In the genomic region with DNA sequence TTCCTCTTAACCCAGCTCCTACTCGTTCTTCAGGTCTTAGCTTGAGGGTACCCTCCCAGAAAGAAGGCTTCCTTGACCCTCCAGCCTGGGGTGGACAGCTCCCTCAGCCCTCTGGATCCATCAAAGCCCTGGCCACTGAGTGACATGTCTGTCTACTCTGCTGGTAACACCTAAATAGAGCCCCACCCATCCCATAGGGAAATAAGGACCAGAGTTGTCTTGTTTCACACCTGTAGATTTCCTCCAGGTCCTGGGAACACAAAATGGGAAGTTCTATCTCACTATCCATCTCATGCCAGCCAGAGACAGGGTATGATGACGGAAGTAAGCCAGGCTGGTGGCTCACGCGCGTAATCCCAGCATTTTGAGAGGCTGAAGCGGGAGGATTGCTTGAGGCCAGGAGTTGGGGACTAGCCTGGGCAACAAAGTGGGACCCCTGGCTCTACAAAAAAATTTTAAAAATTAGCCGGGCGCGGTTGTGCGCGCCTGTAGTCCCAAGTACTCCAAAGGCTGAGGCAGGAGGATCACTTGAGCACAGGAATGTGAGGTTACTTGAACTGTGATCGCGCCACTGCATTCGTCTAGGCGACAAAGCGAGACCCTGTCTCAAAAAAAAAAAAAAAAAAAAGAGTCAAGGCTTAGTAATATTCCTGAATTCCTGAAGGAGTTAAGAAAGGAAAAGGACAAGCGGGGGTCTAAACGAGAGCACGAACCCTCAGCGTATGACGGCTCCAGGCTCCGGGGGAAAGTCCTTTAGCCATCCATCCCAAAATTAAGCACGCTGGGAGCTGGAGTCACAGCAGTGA, we compare ENCODE assay signal across 8 cellular contexts. TPM values are rescaled to one million over a fixed set of nuclear protein-coding genes. Genes with fewer than 3 reads are reported as not detected.
DNase-seq lines count a peak whose midpoint lies in the region; ATAC-seq and TF ChIP-seq lines count a peak whose summit lies in the region.

No MANE protein-coding gene starts in this region.

- CTCF ChIA-PET in activated CD4-positive, alpha-beta T cell treated with anti-CD3 and anti-CD28 coated beads for 36 hours (lab: Charles Lee) = interaction anchor here (0.6 to 3.4 kb wide), 25 partner anchors 8 to 559 kb away, joined by 3 to 36 read pairs (median 4); a partner anchor contains a TSS
- CTCF ChIA-PET in WTC11 (lab: Charles Lee) = interaction anchor here (0.5 to 2.8 kb wide), 31 partner anchors 8 to 182 kb away, joined by 3 to 26 read pairs (median 5); a partner anchor contains a TSS

- POLR2A ChIA-PET in activated CD4-positive, alpha-beta T cell treated with anti-CD3 and anti-CD28 coated beads for 36 hours (lab: Charles Lee) = interaction anchor here (0.6 to 2.8 kb wide), 7 partner anchors 19 to 289 kb away, joined by 3 to 22 read pairs (median 3); a partner anchor contains a TSS
- POLR2A ChIA-PET in WTC11 (lab: Charles Lee) = interaction anchor here (0.5 to 1.5 kb wide), 4 partner anchors 12 to 97 kb away, joined by 4 to 8 read pairs (median 4); a partner anchor contains a TSS

- H3K4me1 Mint-ChIP-seq in activated CD4-positive, alpha-beta T cell treated with anti-CD3 and anti-CD28 coated beads for 36 hours = peaks cover 70% of the 10 kb centered on the region
- H3K4me1 Mint-ChIP-seq in WTC11 = peaks cover 21% of the 10 kb centered on the region

- peak overlapping the region; percentile 87 for H3K4me3 ChIP-seq in fibroblast of villous mesenchyme (ENCODE audit: low read depth, low read length)

- H3K36me3 Mint-ChIP-seq in activated CD4-positive, alpha-beta T cell treated with anti-CD3 and anti-CD28 coated beads for 36 hours (ENCODE audit: low read depth) = peaks cover 34% of the 10 kb centered on the region
- peaks cover 36% of the 10 kb centered on the region for H3K36me3 Mint-ChIP-seq in WTC11

- no peaks in the 10 kb centered on the region for H3K27me3 Mint-ChIP-seq in activated CD4-positive, alpha-beta T cell treated with anti-CD3 and anti-CD28 coated beads for 36 hours
- no peaks in the 10 kb centered on the region for H3K27me3 Mint-ChIP-seq in WTC11 (ENCODE audit: low read depth)

- intact Hi-C loops in activated CD4-positive, alpha-beta T cell treated with anti-CD3 and anti-CD28 coated beads for 36 hours (cut with DNase I, micrococcal nuclease) = loop anchor here (1.0 to 5.0 kb wide), 12 partner anchors 15 to 592 kb away; a partner anchor contains a TSS

- H3K27ac Mint-ChIP-seq in activated CD4-positive, alpha-beta T cell treated with anti-CD3 and anti-CD28 coated beads for 36 hours = peak overlapping the region; percentile 97
- H3K27ac Mint-ChIP-seq in WTC11 = peak overlapping the region; percentile 98

- peak; percentile 41 for DNase-seq in activated CD4-positive, alpha-beta T cell treated with anti-CD3 and anti-CD28 coated beads for 36 hours
- DNase-seq in activated CD4-positive, alpha-beta T cell treated with anti-CD3 and anti-CD28 coated beads for 1 hour = no peak
- no peak for DNase-seq in WTC11 (ENCODE audit: low spot score)
- peak; percentile 37 for DNase-seq in fibroblast of villous mesenchyme (ENCODE audit: low read depth)
- DNase-seq in pons (ENCODE audit: low spot score) = peak; percentile 47
- DNase-seq in GM20000 (ENCODE audit: low spot score) = no peak
- DNase-seq in epidermal melanocyte (ENCODE audit: insufficient read length, low spot score) = no peak

- H3K4me3 Mint-ChIP-seq in activated CD4-positive, alpha-beta T cell treated with anti-CD3 and anti-CD28 coated beads for 36 hours = peak overlapping the region; percentile 91
- peak overlapping the region; percentile 96 for H3K4me3 Mint-ChIP-seq in WTC11

- ATAC-seq in activated CD4-positive, alpha-beta T cell treated with anti-CD3 and anti-CD28 coated beads for 36 hours = peak; percentile 5
- ATAC-seq in WTC11 (no peak), HG03280 (IDR thresholded peaks at IDR 0.05; ENCODE audit: unreplicated experiment) (no peak)

- no peak for TF ChIP-seq CTCF in WTC11 (IDR thresholded peaks at IDR 0.05)
- no peak for TF ChIP-seq CTCF in fibroblast of villous mesenchyme (IDR thresholded peaks at IDR 0.05; ENCODE audit: insufficient read depth, low read depth, low read length)
- no peak for TF ChIP-seq CTCF in GM20000 (IDR thresholded peaks at IDR 0.05; ENCODE audit: extremely low read depth, missing control alignments)

- no peaks in the 10 kb centered on the region for H3K9me3 Mint-ChIP-seq in activated CD4-positive, alpha-beta T cell treated with anti-CD3 and anti-CD28 coated beads for 36 hours (ENCODE audit: low read depth)
- no peaks in the 10 kb centered on the region for H3K9me3 Mint-ChIP-seq in WTC11

TF ChIP-seq in WTC11, 78 proteins besides CTCF, POLR2A, EP300 and RAD21:
- TF ChIP-seq ZNF423 (CRISPR knock-in tag; IDR thresholded peaks at IDR 0.05) = no peak
- TF ChIP-seq, protein P1, sequence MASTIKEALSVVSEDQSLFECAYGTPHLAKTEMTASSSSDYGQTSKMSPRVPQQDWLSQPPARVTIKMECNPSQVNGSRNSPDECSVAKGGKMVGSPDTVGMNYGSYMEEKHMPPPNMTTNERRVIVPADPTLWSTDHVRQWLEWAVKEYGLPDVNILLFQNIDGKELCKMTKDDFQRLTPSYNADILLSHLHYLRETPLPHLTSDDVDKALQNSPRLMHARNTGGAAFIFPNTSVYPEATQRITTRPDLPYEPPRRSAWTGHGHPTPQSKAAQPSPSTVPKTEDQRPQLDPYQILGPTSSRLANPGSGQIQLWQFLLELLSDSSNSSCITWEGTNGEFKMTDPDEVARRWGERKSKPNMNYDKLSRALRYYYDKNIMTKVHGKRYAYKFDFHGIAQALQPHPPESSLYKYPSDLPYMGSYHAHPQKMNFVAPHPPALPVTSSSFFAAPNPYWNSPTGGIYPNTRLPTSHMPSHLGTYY (CRISPR knock-in tag; IDR thresholded peaks at IDR 0.05) = peak; percentile 28; the same call in 1 of the 2 replicates
- TF ChIP-seq JAZF1 (CRISPR knock-in tag; IDR thresholded peaks at IDR 0.05) = no peak

RNA-seq across cellular contexts. Expression of a gene that starts 0.5 kb away (rescaled TPM):
- 10 to 100 TPM; 21.2 to 21.4 TPM for total RNA-seq in activated CD4-positive, alpha-beta T cell treated with anti-CD3 and anti-CD28 coated beads for 36 hours
- total RNA-seq in WTC11 (2021) = 29.7 to 31.4 TPM (median 30.8 TPM) in 3 replicates
- 9.7 and 11.2 TPM in 2 replicates for total RNA-seq in fibroblast of villous mesenchyme

RNA-seq across cellular contexts. Expression of a gene that starts 44.3 kb away (rescaled TPM):
- total RNA-seq in activated CD4-positive, alpha-beta T cell treated with anti-CD3 and anti-CD28 coated beads for 36 hours = 10 to 100 TPM; 86.2 to 99.0 TPM
- total RNA-seq in WTC11 (2021) = 10.4 to 11.8 TPM (median 11.0 TPM) in 3 replicates
- total RNA-seq in fibroblast of villous mesenchyme = 7.8 and 16.8 TPM in 2 replicates

RNA-seq across cellular contexts. Expression of a gene that starts 45.3 kb away (rescaled TPM):
- 100 to 1,000 TPM; 263 to 312 TPM for total RNA-seq in activated CD4-positive, alpha-beta T cell treated with anti-CD3 and anti-CD28 coated beads for 36 hours
- 246 to 282 TPM (median 257 TPM) in 3 replicates for total RNA-seq in WTC11 (2021)
- 123 and 128 TPM in 2 replicates for total RNA-seq in fibroblast of villous mesenchyme

RNA-seq across cellular contexts. Expression of a gene that starts 54.5 kb away (rescaled TPM):
- 1 to 10 TPM; 4.0 to 5.2 TPM for total RNA-seq in activated CD4-positive, alpha-beta T cell treated with anti-CD3 and anti-CD28 coated beads for 36 hours
- total RNA-seq in WTC11 (2021) = 4.5 to 6.3 TPM (median 4.7 TPM) in 3 replicates
- total RNA-seq in fibroblast of villous mesenchyme = 3.5 and 4.5 TPM in 2 replicates

Comparison
In these comparisons a context has a peak if more than half of its experiments do, and no peak if none do; other contexts are left out.
1. DNase-seq: peak in activated CD4-positive, alpha-beta T cell treated with anti-CD3 and anti-CD28 coated beads for 36 hours (single experiment), fibroblast of villous mesenchyme (single experiment) and pons (single experiment); none in activated CD4-positive, alpha-beta T cell treated with anti-CD3 and anti-CD28 coated beads for 1 hour (single experiment), WTC11 (single experiment), GM20000 (single experiment) and epidermal melanocyte (single experiment).